21 cellular contexts compared by ENCODE assay signal in genomic region chr3:175951047-175951694, GRCh38.
DNase-seq lines count a peak whose midpoint lies in the region; ATAC-seq and TF ChIP-seq lines count a peak whose summit lies in the region.
"Had no signal": no experiment of that assay in that cellular context is flagged by ENCODE, and none has a peak within 500 bp of the region (broad histone marks: within the 10 kb centered on the region; RNA-seq: fewer than 3 reads in every experiment).

No MANE protein-coding gene starts in this region.

- ATAC-seq in GM23338 = peak; percentile 45; the same call in 2 of the 3 replicates
- ATAC-seq in right cardiac atrium = no peak
- ATAC-seq in stimulated activated naive CD8-positive, alpha-beta T cell treated with anti-CD3 and anti-CD28 coated beads, Interleukin-15, amount 100 ng/mL, for 72 hours = no peak
- no peak for ATAC-seq in GM18519 (IDR thresholded peaks at IDR 0.05; ENCODE audit: low FRiP score, unreplicated experiment)
- no peak for ATAC-seq in HG02642 (IDR thresholded peaks at IDR 0.05; ENCODE audit: poor library complexity, unreplicated experiment)

- peak; percentile 29 for DNase-seq in AG04449 (ENCODE audit: low read depth, low spot score)
- no peak for DNase-seq in GM23338 (ENCODE audit: low spot score)
- peak; percentile 10 for DNase-seq in iris pigment epithelial cell (ENCODE audit: low read depth)
- DNase-seq in right cardiac atrium = no peak
- no peak for DNase-seq in stimulated activated naive CD8-positive, alpha-beta T cell treated with anti-CD3 and anti-CD28 coated beads, Interleukin-15, amount 100 ng/mL, for 72 hours
- DNase-seq: activated CD4-positive, alpha-beta T cell treated with anti-CD3 and anti-CD28 coated beads, Interleukin-2, amount 50 U/mL, for 48 hours; activated naive CD8-positive, alpha-beta T cell treated with anti-CD3 and anti-CD28 coated beads for 36 hours; activated T-cell treated with anti-CD3 and anti-CD28 coated beads, Interleukin-2, amount 50 U/mL, for 24 hours; central memory CD4-positive, alpha-beta T cell; COR-L47; effector memory CD4-positive, alpha-beta T cell; KG1; NCI-H1436 treated with DMSO at 0.1 percent for 48 hours; SJCRH30 had no signal

- no peak for TF ChIP-seq CTCF in AG04449 (IDR thresholded peaks at IDR 0.05; ENCODE audit: insufficient read depth, low read length, missing control alignments)
- TF ChIP-seq CTCF in GM23338 (conservative IDR thresholded peaks at IDR 0.05; ENCODE audit: low read depth in 2 of 2) = no peak
- no peak for TF ChIP-seq CTCF in VCaP (conservative IDR thresholded peaks at IDR 0.05)

- no peaks in the 10 kb centered on the region; the same call in 2 of the 3 replicates for H3K36me3 Mint-ChIP-seq in GM23338 (ENCODE audit: low read depth)
- H3K36me3 Mint-ChIP-seq: activated naive CD8-positive, alpha-beta T cell treated with anti-CD3 and anti-CD28 coated beads for 36 hours had no signal

- H3F3A ChIP-seq in GM23338 (replicated peaks; ENCODE audit: low read depth) = no peaks in the 10 kb centered on the region

- H2AFZ ChIP-seq in GM23338 = 0 out of 2 replicates have a peak overlapping the region, but pooled peaks have one; percentile 14

- WGBS in right cardiac atrium = 61% methylated on average over 4 of the region's 4 CpGs

- H4K20me1 ChIP-seq in GM23338 (replicated peaks; ENCODE audit: insufficient read depth) = no peaks in the 10 kb centered on the region

- intact Hi-C loops in right cardiac atrium (cut with DNase I) = no loop called here

- H3K27ac Mint-ChIP-seq in GM23338 = peak overlapping the region; percentile 12; the same call in 1 of the 2 replicates
- no peak overlapping the region for H3K27ac Mint-ChIP-seq in stimulated activated naive CD8-positive, alpha-beta T cell treated with anti-CD3 and anti-CD28 coated beads, Interleukin-15, amount 100 ng/mL, for 72 hours
- H3K27ac Mint-ChIP-seq: activated naive CD8-positive, alpha-beta T cell treated with anti-CD3 and anti-CD28 coated beads for 36 hours; activated T-cell treated with anti-CD3 and anti-CD28 coated beads, Interleukin-2, amount 50 U/mL, for 24 hours had no signal

- H3K36me3 ChIP-seq in GM23338 (ENCODE audit: insufficient read depth) = no peaks in the 10 kb centered on the region; the same call in 1 of the 2 replicates
- H3K36me3 ChIP-seq: right atrium auricular region, SJCRH30, tibial nerve had no signal

- H3K4me3 Mint-ChIP-seq in GM23338 = no peak overlapping the region
- no peak overlapping the region for H3K4me3 Mint-ChIP-seq in stimulated activated naive CD8-positive, alpha-beta T cell treated with anti-CD3 and anti-CD28 coated beads, Interleukin-15, amount 100 ng/mL, for 72 hours
- H3K4me3 Mint-ChIP-seq: activated naive CD8-positive, alpha-beta T cell treated with anti-CD3 and anti-CD28 coated beads for 36 hours; activated T-cell treated with anti-CD3 and anti-CD28 coated beads, Interleukin-2, amount 50 U/mL, for 24 hours; neural crest cell had no signal

- POLR2A ChIA-PET in AG04449 (lab: Yijun Ruan, JAX) = no interaction called here

- H3K27me3 Mint-ChIP-seq in GM23338 (ENCODE audit: insufficient read depth, low read depth, poor library complexity) = no peaks in the 10 kb centered on the region
- H3K27me3 Mint-ChIP-seq in stimulated activated naive CD8-positive, alpha-beta T cell treated with anti-CD3 and anti-CD28 coated beads, Interleukin-15, amount 100 ng/mL, for 72 hours = no peaks in the 10 kb centered on the region
- H3K27me3 Mint-ChIP-seq: activated naive CD8-positive, alpha-beta T cell treated with anti-CD3 and anti-CD28 coated beads for 36 hours; activated T-cell treated with anti-CD3 and anti-CD28 coated beads, Interleukin-2, amount 50 U/mL, for 24 hours had no signal

- H3K9me3 ChIP-seq in right cardiac atrium (ENCODE audit: control insufficient read depth, low read length) = no peaks in the 10 kb centered on the region
- H3K9me3 ChIP-seq: right atrium auricular region, SJCRH30, tibial nerve had no signal

- no peak overlapping the region for H3K4me2 ChIP-seq in GM23338

- no peaks in the 10 kb centered on the region for H3K9me2 ChIP-seq in GM23338 (ENCODE audit: insufficient read depth)

- H3K27me3 ChIP-seq in GM23338 (ENCODE audit: insufficient read depth) (no peaks in the 10 kb centered on the region), right cardiac atrium (ENCODE audit: control insufficient read depth, insufficient read depth) (no peaks in the 10 kb centered on the region)
- H3K27me3 ChIP-seq: right atrium auricular region, SJCRH30, tibial nerve had no signal

- H3K4me1 ChIP-seq in GM23338 (ENCODE audit: insufficient read depth) = 0 out of 2 replicates have a peak, but pooled peaks cover 3% of the 10 kb centered on the region
- no peaks in the 10 kb centered on the region for H3K4me1 ChIP-seq in right cardiac atrium (ENCODE audit: control insufficient read depth, insufficient read depth, low read length)
- H3K4me1 ChIP-seq: right atrium auricular region, SJCRH30, tibial nerve had no signal

- CTCF ChIA-PET in AG04449 (lab: Yijun Ruan, JAX) = interaction anchor here (1.1 to 1.9 kb wide), 2 partner anchors 468 to 479 kb away, joined by 3 to 6 read pairs; no protein-coding TSS in a partner anchor

- no peaks in the 10 kb centered on the region for H3K79me2 ChIP-seq in GM23338 (replicated peaks; ENCODE audit: insufficient read depth)

- H3K9me3 Mint-ChIP-seq in GM23338 = peaks cover 7% of the 10 kb centered on the region
- H3K9me3 Mint-ChIP-seq in stimulated activated naive CD8-positive, alpha-beta T cell treated with anti-CD3 and anti-CD28 coated beads, Interleukin-15, amount 100 ng/mL, for 72 hours = peaks cover 0 to 17% of the 10 kb centered on the region in 2 donors

- peaks cover 2% of the 10 kb centered on the region; the same call in 2 of the 3 replicates for H3K4me1 Mint-ChIP-seq in GM23338
- H3K4me1 Mint-ChIP-seq in stimulated activated naive CD8-positive, alpha-beta T cell treated with anti-CD3 and anti-CD28 coated beads, Interleukin-15, amount 100 ng/mL, for 72 hours = no peaks in the 10 kb centered on the region
- H3K4me1 Mint-ChIP-seq: activated naive CD8-positive, alpha-beta T cell treated with anti-CD3 and anti-CD28 coated beads for 36 hours had no signal

- H3K4me3 ChIP-seq in AG04449 (ENCODE audit: low read depth, low read length) (no peak overlapping the region), GM23338 (no peak overlapping the region), right cardiac atrium (ENCODE audit: low read length) (no peak overlapping the region)
- H3K4me3 ChIP-seq: lung, right atrium auricular region, SJCRH30, tibial nerve had no signal

- no peak overlapping the region for H3K27ac ChIP-seq in GM23338 (ENCODE audit: low read depth)
- H3K27ac ChIP-seq in VCaP = peak overlapping the region; percentile 17
- H3K27ac ChIP-seq in right cardiac atrium (ENCODE audit: low read length) = no peak overlapping the region
- H3K27ac ChIP-seq: right atrium auricular region, SJCRH30, tibial nerve had no signal

TF ChIP-seq in GM23338, 12 proteins besides CTCF, POLR2A, EP300 and RAD21 (continues in another document):
- TF ChIP-seq POLR2AphosphoS5 (IDR thresholded peaks at IDR 0.05; ENCODE audit: low read depth) (no peak), STAT1 (IDR thresholded peaks at IDR 0.05; ENCODE audit: unreplicated experiment) (no peak), NANOG (IDR thresholded peaks at IDR 0.05; ENCODE audit: borderline replicate concordance) (no peak), ZNF331 (CRISPR knock-in tag; IDR thresholded peaks at IDR 0.05; ENCODE audit: low read depth) (no peak)

Comparison
In these comparisons a context has a peak if more than half of its experiments do, and no peak if none do; other contexts are left out.
1. DNase-seq: peak in AG04449 (single experiment) and iris pigment epithelial cell (single experiment); none in GM23338 (single experiment), right cardiac atrium (0 of 3) and stimulated activated naive CD8-positive, alpha-beta T cell treated with anti-CD3 and anti-CD28 coated beads, Interleukin-15, amount 100 ng/mL, for 72 hours (0 of 2).